In genomic region chr10:34164029-34164428, GRCh38 we compare ENCODE assay signal across 32 cellular contexts.
"Had no signal": no experiment of that assay in that cellular context is flagged by ENCODE, and none has a peak within 500 bp of the region (broad histone marks: within the 10 kb centered on the region; RNA-seq: fewer than 3 reads in every experiment).

No MANE protein-coding gene starts in this region.

- H3K27me3 ChIP-seq: adrenal gland, ascending aorta, cardiac muscle cell had no signal

- H3K4me3 ChIP-seq: adrenal gland, ascending aorta, cardiac muscle cell had no signal

- H3K4me1 ChIP-seq: adrenal gland, ascending aorta had no signal

- H3K27ac ChIP-seq: adrenal gland, ascending aorta, cardiac muscle cell, VCaP had no signal

- H3K9me3 ChIP-seq: adrenal gland, ascending aorta had no signal

- ATAC-seq: activated CD8-positive, alpha-beta T cell treated with anti-CD3 and anti-CD28 coated beads for 36 hours; activated naive CD4-positive, alpha-beta T cell treated with anti-CD3 and anti-CD28 coated beads, Interleukin-2, amount 50 U/mL, for 72 hours; activated T-cell treated with anti-CD3 and anti-CD28 coated beads, Interleukin-2, amount 50 U/mL, for 4 hours; activated T-cell treated with anti-CD3 and anti-CD28 coated beads, Interleukin-2, amount 50 U/mL, for 72 hours; activated T-helper 17 cell treated with anti-CD3 and anti-CD28 coated beads, Interleukin-2, amount 50 U/mL, for 72 hours had no signal

- H3K36me3 ChIP-seq: adrenal gland, ascending aorta, cardiac muscle cell had no signal

- DNase-seq: activated B cell treated with CpG ODN at 0.5 μM for 24 hours; activated CD4-positive, alpha-beta memory T cell treated with anti-CD3 and anti-CD28 coated beads for 36 hours; activated CD4-positive, alpha-beta T cell treated with anti-CD3 and anti-CD28 coated beads for 4 hours; activated CD4-positive, alpha-beta T cell treated with anti-CD3 and anti-CD28 coated beads, Interleukin-2, amount 10 ng/mL, durations not matched to agents 24 days and 14 days; activated CD4-positive, alpha-beta T cell treated with anti-CD3 and anti-CD28 coated beads, Interleukin-2, amount 50 U/mL, for 1 hour; activated CD4-positive, alpha-beta T cell treated with anti-CD3 and anti-CD28 coated beads, Interleukin-2, amount 50 U/mL, for 4 hours; activated CD4-positive, CD25-positive, alpha-beta regulatory T cell treated with anti-CD3 and anti-CD28 coated beads, Interleukin-2, amount 50 U/mL, for 72 hours; activated CD8-positive, alpha-beta memory T cell treated with anti-CD3 and anti-CD28 coated beads, Interleukin-2, amount 50 U/mL, for 4 hours; activated CD8-positive, alpha-beta T cell treated with anti-CD3 and anti-CD28 coated beads for 36 hours; activated effector memory CD4-positive, alpha-beta T cell treated with anti-CD3 and anti-CD28 coated beads, Interleukin-2, amount 50 U/mL, for 16 hours; activated gamma-delta T cell treated with Interleukin-2 at 50 U/mL for 16 hours; activated naive CD4-positive, alpha-beta T cell; activated naive CD4-positive, alpha-beta T cell treated with anti-CD3 and anti-CD28 coated beads for 36 hours; activated naive CD4-positive, alpha-beta T cell treated with anti-CD3 and anti-CD28 coated beads, Interleukin-2, amount 50 U/mL, for 16 hours; activated naive CD8-positive, alpha-beta T cell treated with anti-CD3 and anti-CD28 coated beads for 36 hours; activated T-cell treated with anti-CD3 and anti-CD28 coated beads for 4 hours; activated T-cell treated with anti-CD3 and anti-CD28 coated beads, Interleukin-2, amount 50 U/mL, for 1 hour; activated T-cell treated with anti-CD3 and anti-CD28 coated beads, Interleukin-2, amount 50 U/mL, for 4 hours; activated T-cell treated with anti-CD3 and anti-CD28 coated beads, Interleukin-2, amount 50 U/mL, for 72 hours; adrenal gland; amygdala; anterior cingulate cortex; caudate nucleus; cerebellar nuclear complex; T-helper 1 cell; T-helper 2 cell; T-helper 9 cell had no signal
